In the genomic region with DNA sequence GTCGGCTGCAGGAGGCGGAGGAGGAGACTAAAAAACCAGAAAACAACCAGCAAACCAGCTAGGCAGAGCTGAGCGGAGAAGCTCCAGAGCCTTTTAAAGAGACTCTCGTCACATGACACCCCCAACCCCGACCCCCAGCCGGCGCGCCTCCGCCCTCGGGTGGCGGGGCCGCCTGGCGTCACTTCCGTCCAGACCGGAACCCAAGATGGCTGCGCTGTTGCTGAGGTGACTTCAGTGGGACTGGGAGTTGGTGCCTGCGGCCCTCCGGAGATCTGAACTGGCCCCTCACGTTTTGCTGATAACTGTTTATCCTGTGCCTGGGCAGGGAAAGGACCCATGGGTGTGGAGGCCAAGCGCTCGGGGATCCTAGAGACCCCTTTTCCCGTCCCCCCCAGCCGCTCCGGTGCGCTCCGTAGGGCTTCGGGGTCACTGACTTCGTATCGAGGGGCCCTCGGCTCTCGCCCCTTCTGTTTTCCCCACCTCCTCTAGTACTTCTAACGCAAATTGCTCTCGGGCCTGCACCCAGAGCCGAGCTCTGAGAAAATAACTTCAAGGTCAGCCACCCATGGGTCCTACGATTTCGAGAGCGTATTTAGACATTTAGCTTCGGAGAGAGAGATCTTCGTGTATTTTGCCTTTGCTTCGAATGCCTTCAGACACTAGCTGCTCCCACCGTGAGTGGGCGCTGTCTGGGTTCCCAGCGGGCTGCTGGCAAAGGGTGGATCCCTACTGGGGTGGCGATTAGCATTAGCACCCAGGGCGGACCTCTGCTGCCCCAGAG, we compare ENCODE assay signal across 1 cellular context.
TF ChIP-seq lines count a peak whose summit lies in the region.

A gene with protein sequence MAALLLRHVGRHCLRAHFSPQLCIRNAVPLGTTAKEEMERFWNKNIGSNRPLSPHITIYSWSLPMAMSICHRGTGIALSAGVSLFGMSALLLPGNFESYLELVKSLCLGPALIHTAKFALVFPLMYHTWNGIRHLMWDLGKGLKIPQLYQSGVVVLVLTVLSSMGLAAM (plus strand): TSS at position 181 of the 781 bp plus-strand sequence. CDS start 25 bp downstream, at position 206.

TF ChIP-seq in K562, 482 proteins besides CTCF, POLR2A, EP300 and RAD21 (continued from another document):
- TF ChIP-seq THRAP3 (IDR thresholded peaks at IDR 0.05; ENCODE audit: borderline replicate concordance) (peak; percentile 22; the same call in 1 of the 2 replicates), HIVEP1 (CRISPR knock-in tag; IDR thresholded peaks at IDR 0.05) (no peak), NEUROD1 (IDR thresholded peaks at IDR 0.05; ENCODE audit: borderline replicate concordance, low read depth, low read length, partially characterized antibody) (peak; percentile 26), YY1 (IDR thresholded peaks at IDR 0.05; ENCODE audit: borderline replicate concordance in 1 of 3, control insufficient read depth in 1 of 3, extremely low read depth in 1 of 3, insufficient read depth in 3 of 3, insufficient read length in 1 of 3, insufficient replicate concordance in 2 of 3, low read depth in 1 of 3, low read length in 2 of 3) (peak; percentile 86 to 99 (median 97)), PHF21A (IDR thresholded peaks at IDR 0.05; ENCODE audit: borderline replicate concordance, low read depth) (no peak), FOXP1 (CRISPR knock-in tag; IDR thresholded peaks at IDR 0.05) (peak; percentile 90; the same call in 1 of the 2 replicates), COPS2 (conservative IDR thresholded peaks at IDR 0.05) (no peak), NFIC (IDR thresholded peaks at IDR 0.05) (no peak; the same call in 1 of the 2 replicates), PML (IDR thresholded peaks at IDR 0.05; ENCODE audit: low read length) (peak; percentile 73; the same call in 1 of the 2 replicates), BRD9 (IDR thresholded peaks at IDR 0.05; ENCODE audit: low read depth, partially characterized antibody) (peak; percentile 52)
- TF ChIP-seq, protein P1, sequence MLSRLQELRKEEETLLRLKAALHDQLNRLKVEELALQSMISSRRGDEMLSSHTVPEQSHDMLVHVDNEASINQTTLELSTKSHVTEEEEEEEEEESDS (CRISPR knock-in tag; IDR thresholded peaks at IDR 0.05): no peak
- TF ChIP-seq, protein P2, sequence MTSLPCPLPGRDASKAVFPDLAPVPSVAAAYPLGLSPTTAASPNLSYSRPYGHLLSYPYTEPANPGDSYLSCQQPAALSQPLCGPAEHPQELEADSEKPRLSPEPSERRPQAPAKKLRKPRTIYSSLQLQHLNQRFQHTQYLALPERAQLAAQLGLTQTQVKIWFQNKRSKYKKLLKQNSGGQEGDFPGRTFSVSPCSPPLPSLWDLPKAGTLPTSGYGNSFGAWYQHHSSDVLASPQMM (CRISPR knock-in tag; IDR thresholded peaks at IDR 0.05): no peak
- TF ChIP-seq, protein P3, sequence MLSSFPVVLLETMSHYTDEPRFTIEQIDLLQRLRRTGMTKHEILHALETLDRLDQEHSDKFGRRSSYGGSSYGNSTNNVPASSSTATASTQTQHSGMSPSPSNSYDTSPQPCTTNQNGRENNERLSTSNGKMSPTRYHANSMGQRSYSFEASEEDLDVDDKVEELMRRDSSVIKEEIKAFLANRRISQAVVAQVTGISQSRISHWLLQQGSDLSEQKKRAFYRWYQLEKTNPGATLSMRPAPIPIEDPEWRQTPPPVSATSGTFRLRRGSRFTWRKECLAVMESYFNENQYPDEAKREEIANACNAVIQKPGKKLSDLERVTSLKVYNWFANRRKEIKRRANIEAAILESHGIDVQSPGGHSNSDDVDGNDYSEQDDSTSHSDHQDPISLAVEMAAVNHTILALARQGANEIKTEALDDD (IDR thresholded peaks at IDR 0.05): no peak; the same call in 1 of the 2 replicates
- TF ChIP-seq, protein P4, sequence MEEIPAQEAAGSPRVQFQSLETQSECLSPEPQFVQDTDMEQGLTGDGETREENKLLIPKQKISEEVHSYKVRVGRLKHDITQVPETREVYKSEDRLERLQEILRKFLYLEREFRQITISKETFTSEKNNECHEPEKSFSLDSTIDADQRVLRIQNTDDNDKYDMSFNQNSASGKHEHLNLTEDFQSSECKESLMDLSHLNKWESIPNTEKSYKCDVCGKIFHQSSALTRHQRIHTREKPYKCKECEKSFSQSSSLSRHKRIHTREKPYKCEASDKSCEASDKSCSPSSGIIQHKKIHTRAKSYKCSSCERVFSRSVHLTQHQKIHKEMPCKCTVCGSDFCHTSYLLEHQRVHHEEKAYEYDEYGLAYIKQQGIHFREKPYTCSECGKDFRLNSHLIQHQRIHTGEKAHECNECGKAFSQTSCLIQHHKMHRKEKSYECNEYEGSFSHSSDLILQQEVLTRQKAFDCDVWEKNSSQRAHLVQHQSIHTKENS (CRISPR knock-in tag; IDR thresholded peaks at IDR 0.05): no peak
TF ChIP-seq in K562: peak in this region for 155.
